In the genomic region with DNA sequence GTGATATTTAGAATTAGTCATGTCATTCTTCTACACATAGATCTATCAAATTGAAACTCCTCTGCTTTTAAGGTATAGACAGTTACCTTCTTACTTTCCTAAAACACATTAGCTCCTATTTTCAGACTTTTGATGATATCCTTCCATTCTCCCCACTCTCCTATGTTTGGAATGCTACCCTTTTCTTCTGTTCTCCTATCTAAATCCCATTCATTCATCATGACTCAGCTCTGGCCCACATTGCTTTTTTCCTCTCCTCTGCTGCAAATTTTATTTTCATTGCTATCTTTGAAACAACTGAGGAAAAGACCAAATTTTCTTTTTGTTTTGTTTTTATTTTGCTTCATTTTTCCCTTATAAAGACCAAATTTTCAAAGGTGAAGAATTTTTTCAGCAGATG, we compare ENCODE assay signal across 15 cellular contexts.
DNase-seq lines count a peak whose midpoint lies in the region; ATAC-seq and TF ChIP-seq lines count a peak whose summit lies in the region.
"Had no signal": no experiment of that assay in that cellular context is flagged by ENCODE, and none has a peak within 500 bp of the region (broad histone marks: within the 10 kb centered on the region; RNA-seq: fewer than 3 reads in every experiment).

No MANE protein-coding gene starts in this region.

- H3K4me1 Mint-ChIP-seq in chondrocyte (ENCODE audit: low read depth), result peaks cover 11% of the 10 kb centered on the region

- no peaks in the 10 kb centered on the region for H3K27me3 Mint-ChIP-seq in chondrocyte (ENCODE audit: low read depth)
- H3K27me3 Mint-ChIP-seq: naive thymus-derived CD4-positive, alpha-beta T cell had no signal

- TF ChIP-seq CTCF in chondrocyte (IDR thresholded peaks at IDR 0.05), result no peak

- in situ Hi-C loops in Caki2 (cut with HindIII; ENCODE audit: low pct_unique_long_range_greater_than_20kb, low sequenced_read_pairs), result no loop called here

- H3K9me3 Mint-ChIP-seq in chondrocyte (ENCODE audit: low read depth), result no peaks in the 10 kb centered on the region
- H3K9me3 Mint-ChIP-seq: naive thymus-derived CD4-positive, alpha-beta T cell had no signal

- peak overlapping the region; percentile 42 for H3K27ac Mint-ChIP-seq in chondrocyte (ENCODE audit: unreplicated experiment)

- ATAC-seq in GM18517 (IDR thresholded peaks at IDR 0.05; ENCODE audit: unreplicated experiment), result no peak
- ATAC-seq: esophagus mucosa; left lobe of liver; naive thymus-derived CD4-positive, alpha-beta T cell had no signal

- peaks cover 2% of the 10 kb centered on the region for H3K36me3 Mint-ChIP-seq in chondrocyte (ENCODE audit: low read depth)

- H3K4me3 Mint-ChIP-seq in chondrocyte (ENCODE audit: unreplicated experiment), result no peak overlapping the region
- H3K4me3 Mint-ChIP-seq: naive thymus-derived CD4-positive, alpha-beta T cell had no signal

- peak; percentile 53 for DNase-seq in Caki2 (ENCODE audit: low read depth)
- peak; percentile 36 for DNase-seq in NCI-H460 (ENCODE audit: extremely low read depth, low read depth)
- no peak for DNase-seq in chondrocyte (ENCODE audit: low spot score)
- peak; percentile 22 for DNase-seq in myocyte (ENCODE audit: low read depth)
- DNase-seq in midbrain (lab: John Stamatoyannopoulos, UW), result no peak
- no peak for DNase-seq in epidermal melanocyte (ENCODE audit: insufficient read length, low spot score)
- no peak for DNase-seq in DMS 273 (lab: John Stamatoyannopoulos, UW; ENCODE audit: unreplicated experiment)
- DNase-seq: activated naive CD4-positive, alpha-beta T cell treated with anti-CD3 and anti-CD28 coated beads, Interleukin-2, amount 50 U/mL, for 16 hours; naive thymus-derived CD4-positive, alpha-beta T cell; NCI-H187; NCI-H526 treated with DMSO at 0.1 percent for 48 hours; T-helper 2 cell had no signal

Comparison
In these comparisons a context has a peak if more than half of its experiments do, and no peak if none do; other contexts are left out.
1. DNase-seq: peak in Caki2 (single experiment), NCI-H460 (single experiment) and myocyte (single experiment); none in chondrocyte (single experiment), midbrain (single experiment), epidermal melanocyte (single experiment) and DMS 273 (single experiment).